Comparison of ENCODE assay signal across 20 cellular contexts in genomic region chr10:96686514-96686913, GRCh38. TPM values are rescaled to one million over a fixed set of nuclear protein-coding genes. Genes with fewer than 3 reads are reported as not detected.
DNase-seq lines count a peak whose midpoint lies in the region; ATAC-seq and TF ChIP-seq lines count a peak whose summit lies in the region.
"Had no signal": no experiment of that assay in that cellular context is flagged by ENCODE, and none has a peak within 500 bp of the region (broad histone marks: within the 10 kb centered on the region; RNA-seq: fewer than 3 reads in every experiment).

No MANE protein-coding gene starts in this region.

- no peak overlapping the region for H3K9ac ChIP-seq in Karpas-422 (ENCODE audit: low read length)

- H3K4me1 Mint-ChIP-seq in natural killer cell: peaks cover 91 to 92% of the 10 kb centered on the region in 2 donors
- peaks cover 4 to 17% (median 5%) of the 10 kb centered on the region in 7 donors for H3K4me1 Mint-ChIP-seq in naive thymus-derived CD4-positive, alpha-beta T cell

- DNase-seq in Karpas-422 (no peak), natural killer cell (no peak), esophagus muscularis mucosa (ENCODE audit: extremely low spot score) (no peak)
- no peak for DNase-seq in naive thymus-derived CD4-positive, alpha-beta T cell
- DNase-seq: CD4-positive, alpha-beta memory T cell; DMS153; GOT3; HCEC 1CT; Kasumi-1; NCI-H1694 treated with DMSO at 0.1 percent for 48 hours; NCI-H2081 treated with DMSO at 0.1 percent for 48 hours; NCI-H2171 treated with DMSO at 0.1 percent for 48 hours; NCI-H524 treated with DMSO at 0.1 percent for 48 hours; NCI-H82; Peyer's patch had no signal

- H3K36me3 ChIP-seq in DOHH2 (ENCODE audit: control insufficient read depth, low read length) (peaks cover 85% of the 10 kb centered on the region), Karpas-422 (ENCODE audit: insufficient read depth, low read length) (peaks cover 21% of the 10 kb centered on the region), esophagus muscularis mucosa (no peaks in the 10 kb centered on the region)
- no peaks in the 10 kb centered on the region for H3K36me3 ChIP-seq in naive thymus-derived CD4-positive, alpha-beta T cell (ENCODE audit: control insufficient read depth in 2 of 3, insufficient read depth in 3 of 3, low read length in 3 of 3)
- H3K36me3 ChIP-seq: Peyer's patch had no signal

- peak overlapping the region; percentile 37 for H3K27ac ChIP-seq in DOHH2 (ENCODE audit: low read depth, low read length)
- peak overlapping the region; percentile 70 for H3K27ac ChIP-seq in Karpas-422 (ENCODE audit: low read length)
- no peak overlapping the region for H3K27ac ChIP-seq in naive thymus-derived CD4-positive, alpha-beta T cell (ENCODE audit: low read depth, low read length)
- H3K27ac ChIP-seq in esophagus muscularis mucosa (replicated peaks in 1 of 4): no peak overlapping the region

- POLR2A ChIA-PET in naive thymus-derived CD4-positive, alpha-beta T cell (lab: Charles Lee): no interaction called here

- no peak for ATAC-seq in natural killer cell
- ATAC-seq in naive thymus-derived CD4-positive, alpha-beta T cell: no peak
- no peak for ATAC-seq in GM19397 (IDR thresholded peaks at IDR 0.05; ENCODE audit: unreplicated experiment)
- ATAC-seq in HG03354 (IDR thresholded peaks at IDR 0.05; ENCODE audit: poor library complexity, severe bottlenecking, unreplicated experiment): no peak

- no peaks in the 10 kb centered on the region for H3K36me3 Mint-ChIP-seq in natural killer cell
- H3K36me3 Mint-ChIP-seq in naive thymus-derived CD4-positive, alpha-beta T cell: peaks cover 0 to 6% (median 0%) of the 10 kb centered on the region in 5 donors
- H3K36me3 Mint-ChIP-seq: CD4-positive, alpha-beta memory T cell had no signal

- H3K27ac Mint-ChIP-seq in natural killer cell: peak overlapping the region; percentile 76 to 98
- H3K27ac Mint-ChIP-seq in naive thymus-derived CD4-positive, alpha-beta T cell: no peak overlapping the region
- H3K27ac Mint-ChIP-seq: CD4-positive, alpha-beta memory T cell; T-helper 1 cell treated with Interleukin-12 subunit alpha and Interleukin-12 subunit beta and Interleukin-4 antibody, amounts not matched to agents 30 μg/mL and 1 μg/mL, for 36 hours had no signal

- H3K27me3 ChIP-seq in DOHH2 (ENCODE audit: control insufficient read depth, low read length) (no peaks in the 10 kb centered on the region), Karpas-422 (ENCODE audit: low read length) (no peaks in the 10 kb centered on the region), esophagus muscularis mucosa (no peaks in the 10 kb centered on the region)
- H3K27me3 ChIP-seq in naive thymus-derived CD4-positive, alpha-beta T cell (ENCODE audit: control insufficient read depth in 2 of 2, insufficient read depth in 2 of 2, low read length in 2 of 2): no peaks in the 10 kb centered on the region
- H3K27me3 ChIP-seq: Peyer's patch had no signal

- H3K4me3 ChIP-seq in DOHH2 (ENCODE audit: low read length): no peak overlapping the region; the same call in 1 of the 2 replicates
- H3K4me3 ChIP-seq in Karpas-422 (ENCODE audit: low read length): no peak overlapping the region
- H3K4me3 ChIP-seq in naive thymus-derived CD4-positive, alpha-beta T cell (ENCODE audit: low read length): no peak overlapping the region
- H3K4me3 ChIP-seq in esophagus muscularis mucosa: no peak overlapping the region
- H3K4me3 ChIP-seq: Peyer's patch had no signal

- no peaks in the 10 kb centered on the region for H3K9me3 Mint-ChIP-seq in natural killer cell
- peaks cover 0 to 4% (median 0%) of the 10 kb centered on the region in 11 donors for H3K9me3 Mint-ChIP-seq in naive thymus-derived CD4-positive, alpha-beta T cell
- H3K9me3 Mint-ChIP-seq: T-helper 1 cell treated with Interleukin-12 subunit alpha and Interleukin-12 subunit beta and Interleukin-4 antibody, amounts not matched to agents 30 μg/mL and 1 μg/mL, for 36 hours had no signal

- TF ChIP-seq POLR2A in esophagus muscularis mucosa (IDR thresholded peaks at IDR 0.05; ENCODE audit: low read depth): no peak

- H2AFZ ChIP-seq in Karpas-422 (ENCODE audit: low read length): no peak overlapping the region

- TF ChIP-seq EP300 in esophagus muscularis mucosa (IDR thresholded peaks at IDR 0.05): no peak

- 93% methylated on average over 7 of the region's 7 CpGs for WGBS in esophagus muscularis mucosa

- CTCF ChIA-PET in naive thymus-derived CD4-positive, alpha-beta T cell (lab: Charles Lee): no interaction called here

- intact Hi-C loops in natural killer cell (cut with micrococcal nuclease): no loop called here
- intact Hi-C loops in naive thymus-derived CD4-positive, alpha-beta T cell (cut with micrococcal nuclease): no loop called here
- intact Hi-C loops in esophagus muscularis mucosa (cut with DNase I): no loop called here

- H3K4me3 Mint-ChIP-seq in natural killer cell: peak overlapping the region; percentile 3
- no peak overlapping the region for H3K4me3 Mint-ChIP-seq in naive thymus-derived CD4-positive, alpha-beta T cell
- H3K4me3 Mint-ChIP-seq: CD4-positive, alpha-beta memory T cell; T-helper 1 cell treated with Interleukin-12 subunit alpha and Interleukin-12 subunit beta and Interleukin-4 antibody, amounts not matched to agents 30 μg/mL and 1 μg/mL, for 36 hours had no signal

- H3K4me2 ChIP-seq in DOHH2 (ENCODE audit: low read length) (peak overlapping the region; percentile 44), Karpas-422 (ENCODE audit: low read depth, low read length, poor library complexity, severe bottlenecking) (no peak overlapping the region)

- H3K27me3 Mint-ChIP-seq in natural killer cell (ENCODE audit: low read depth in 2 of 2): no peaks in the 10 kb centered on the region
- no peaks in the 10 kb centered on the region for H3K27me3 Mint-ChIP-seq in naive thymus-derived CD4-positive, alpha-beta T cell
- H3K27me3 Mint-ChIP-seq: CD4-positive, alpha-beta memory T cell had no signal

- peaks cover 100% of the 10 kb centered on the region for H3K79me2 ChIP-seq in DOHH2 (ENCODE audit: control insufficient read depth, low read length)
- peaks cover 95% of the 10 kb centered on the region for H3K79me2 ChIP-seq in Karpas-422 (ENCODE audit: low read length)

- H3K9me3 ChIP-seq in DOHH2 (ENCODE audit: control insufficient read depth, insufficient read depth, low read length) (no peaks in the 10 kb centered on the region), Karpas-422 (ENCODE audit: low read length) (no peaks in the 10 kb centered on the region), esophagus muscularis mucosa (no peaks in the 10 kb centered on the region)
- H3K9me3 ChIP-seq in naive thymus-derived CD4-positive, alpha-beta T cell (ENCODE audit: control insufficient read depth in 2 of 3, low read length in 3 of 3): no peaks in the 10 kb centered on the region
- H3K9me3 ChIP-seq: Peyer's patch had no signal

- TF ChIP-seq CTCF in DOHH2 (IDR thresholded peaks at IDR 0.05; ENCODE audit: low read depth, low read length, poor library complexity, severe bottlenecking) (no peak), natural killer cell (IDR thresholded peaks at IDR 0.05) (no peak), esophagus muscularis mucosa (IDR thresholded peaks at IDR 0.05) (no peak)

- H3K4me1 ChIP-seq in DOHH2 (ENCODE audit: control insufficient read depth, low read length): peaks cover 96% of the 10 kb centered on the region
- peaks cover 65% of the 10 kb centered on the region for H3K4me1 ChIP-seq in Karpas-422 (ENCODE audit: low read length)
- no peaks in the 10 kb centered on the region for H3K4me1 ChIP-seq in naive thymus-derived CD4-positive, alpha-beta T cell (ENCODE audit: control insufficient read depth in 2 of 2, insufficient read depth in 2 of 2, low read length in 2 of 2)
- peaks cover 0 to 5% (median 4%) of the 10 kb centered on the region in 4 donors for H3K4me1 ChIP-seq in esophagus muscularis mucosa
- H3K4me1 ChIP-seq: Peyer's patch had no signal

- H4K20me1 ChIP-seq in DOHH2 (ENCODE audit: control insufficient read depth, insufficient read depth, low read depth, low read length) (peaks cover 23% of the 10 kb centered on the region; the same call in 1 of the 2 replicates), Karpas-422 (ENCODE audit: insufficient read depth, low read depth, low read length) (peaks cover 35% of the 10 kb centered on the region; the same call in 1 of the 2 replicates)

- H3K9me2 ChIP-seq in DOHH2 (replicated peaks; ENCODE audit: control insufficient read depth, low read length) (no peaks in the 10 kb centered on the region), Karpas-422 (replicated peaks; ENCODE audit: insufficient read depth, low read length) (no peaks in the 10 kb centered on the region)

- H3F3A ChIP-seq in DOHH2 (ENCODE audit: control insufficient read depth, insufficient read depth): peaks cover 9% of the 10 kb centered on the region; the same call in 1 of the 2 replicates

RNA-seq across cellular contexts. Expression of gene PIK3AP1, which starts 33.8 kb away (rescaled TPM):
- 131 and 162 TPM in 2 replicates for total RNA-seq in Karpas-422 (2014; rRNA removed; shearing (Covaris generic); ENCODE audit: low replicate concordance)
- total RNA-seq in natural killer cell: 100 to 1,000 TPM in 1 of 3 donors, 10 to 100 TPM in 2; 95.3 to 137 (median 97.1) TPM
- 10 to 100 TPM in 1 of 5 experiments, 1 to 10 TPM in 4; 2.5 to 68.1 (median 6.9) TPM for total RNA-seq in naive thymus-derived CD4-positive, alpha-beta T cell
- under 1 TPM; 0.46 to 0.57 TPM for polyA plus RNA-seq in naive thymus-derived CD4-positive, alpha-beta T cell
- 10 to 100 TPM in 2 of 4 donors, 1 to 10 TPM in 2; 4.7 to 16.6 (median 8.8) TPM for total RNA-seq in esophagus muscularis mucosa
- total RNA-seq: MCF 10A had no signal

Comparison
In these comparisons a context has a peak if more than half of its experiments do, and no peak if none do; other contexts are left out.
1. H3K27ac ChIP-seq: peak in DOHH2 (single experiment) and Karpas-422 (single experiment); none in naive thymus-derived CD4-positive, alpha-beta T cell (single experiment) and esophagus muscularis mucosa (0 of 4).
2. H3K27ac Mint-ChIP-seq: peak in natural killer cell (2 of 2); none in naive thymus-derived CD4-positive, alpha-beta T cell (0 of 9).